ENCODE assay signal across 1 cellular context in genomic region chr6:36336210-36336588, GRCh38.
TF ChIP-seq lines count a peak whose summit lies in the region.

No MANE protein-coding gene starts in this region.

TF ChIP-seq in GM12878, 131 proteins besides CTCF, POLR2A, EP300 and RAD21:
- no peak for TF ChIP-seq NFIC (IDR thresholded peaks at IDR 0.05; ENCODE audit: low read depth, low read length)
- no peak for TF ChIP-seq ZNF622 (IDR thresholded peaks at IDR 0.05)
- no peak for TF ChIP-seq RAD51 (IDR thresholded peaks at IDR 0.05)
- TF ChIP-seq SRF (IDR thresholded peaks at IDR 0.05; ENCODE audit: low read depth in 2 of 2, low read length in 2 of 2): no peak
- no peak for TF ChIP-seq NR2C2 (IDR thresholded peaks at IDR 0.05; ENCODE audit: borderline replicate concordance, control insufficient read depth, insufficient read length, low read depth)
- no peak for TF ChIP-seq NFXL1 (IDR thresholded peaks at IDR 0.05; ENCODE audit: borderline replicate concordance)
- TF ChIP-seq IRF5 (IDR thresholded peaks at IDR 0.05; ENCODE audit: borderline replicate concordance): no peak
- TF ChIP-seq CEBPZ (IDR thresholded peaks at IDR 0.05; ENCODE audit: low read depth, low read length): no peak
- TF ChIP-seq ATF2 (IDR thresholded peaks at IDR 0.05; ENCODE audit: low read length): no peak
- no peak for TF ChIP-seq CREB1 (IDR thresholded peaks at IDR 0.05; ENCODE audit: low read depth)
- no peak for TF ChIP-seq BHLHE40 (IDR thresholded peaks at IDR 0.05; ENCODE audit: borderline replicate concordance in 1 of 2, low read depth in 2 of 2, low read length in 1 of 2)
- TF ChIP-seq CBX5 (IDR thresholded peaks at IDR 0.05; ENCODE audit: low read depth): no peak
